In genomic region chr2:71285706-71286105, GRCh38 we compare ENCODE assay signal across 28 cellular contexts.
"Had no signal": no experiment of that assay in that cellular context is flagged by ENCODE, and none has a peak within 500 bp of the region (broad histone marks: within the 10 kb centered on the region; RNA-seq: fewer than 3 reads in every experiment).

No MANE protein-coding gene starts in this region.

- ATAC-seq: natural killer cell; psoas muscle; right cardiac atrium; sciatic nerve; stimulated activated memory B cell treated with anti-CD40 and anti-IgM and Interleukin-4, amounts not matched to agents 10 μg/mL and 1 μg/mL and 100 μg/mL, for 72 hours; stimulated activated naive CD8-positive, alpha-beta T cell treated with anti-CD3 and anti-CD28 coated beads, Interleukin-15, amount 100 ng/mL, for 72 hours; stimulated activated naive CD8-positive, alpha-beta T cell treated with anti-CD3 and anti-CD28 coated beads, Interleukin-15, Interleukin-2, amounts not matched to agents 100 U/mL and 50 U/mL, for 24 hours; upper lobe of right lung had no signal

- H3K27ac ChIP-seq: neural progenitor cell, ovary, parathyroid adenoma, skin epidermis, spleen, suprapubic skin, testis, tibial artery, transverse colon, upper lobe of right lung, uterus had no signal

- DNase-seq: natural killer cell; occipital lobe; ovary; posterior cingulate gyrus; psoas muscle; right cardiac atrium; spleen; stimulated activated CD4-positive, alpha-beta T cell treated with anti-CD3 and anti-CD28 coated beads, Interleukin-12 subunit alpha, Interleukin-12 subunit beta, amount 100 ng/mL, for 4 hours; stimulated activated CD4-positive, alpha-beta T cell treated with anti-CD3 and anti-CD28 coated beads, Interleukin-1b, Interleukin-23, amount 100 ng/mL, for 48 hours; stimulated activated CD4-positive, alpha-beta T cell treated with anti-CD3 and anti-CD28 coated beads, Interleukin-4, amount 100 ng/mL, for 1 hour; stimulated activated CD4-positive, alpha-beta T cell treated with anti-CD3 and anti-CD28 coated beads, Interleukin-4, amount 100 ng/mL, for 4 hours; stimulated activated CD8-positive, alpha-beta memory T cell treated with anti-CD3 and anti-CD28 coated beads, Interleukin-4, amount 100 ng/mL, for 48 hours; stimulated activated naive CD4-positive, alpha-beta T cell; stimulated activated naive CD8-positive, alpha-beta T cell treated with anti-CD3 and anti-CD28 coated beads, Interleukin-15, amount 100 ng/mL, for 72 hours; stimulated activated naive CD8-positive, alpha-beta T cell treated with anti-CD3 and anti-CD28 coated beads, Interleukin-15, Interleukin-2, amounts not matched to agents 100 U/mL and 50 U/mL, for 24 hours; substantia nigra; testis; tibial artery; transverse colon; upper lobe of right lung; uterus had no signal

- H3K36me3 ChIP-seq: neural progenitor cell, ovary, spleen, suprapubic skin, tibial artery, transverse colon, upper lobe of right lung, uterus had no signal

- H3K27me3 ChIP-seq: ovary, testis, tibial artery, uterus had no signal

- H3K9ac ChIP-seq: neural progenitor cell, parathyroid adenoma had no signal

- H3K4me2 ChIP-seq: neural progenitor cell, smooth muscle cell had no signal

- H2AFZ ChIP-seq: neural progenitor cell, parathyroid adenoma had no signal

- H3K4me1 ChIP-seq: neural progenitor cell, parathyroid adenoma, spleen, suprapubic skin, testis, tibial artery, transverse colon, upper lobe of right lung, uterus had no signal

- H3K9me3 ChIP-seq: ovary, psoas muscle, spleen, suprapubic skin, testis, tibial artery, transverse colon, upper lobe of right lung, uterus had no signal

- H3K4me3 ChIP-seq: neural progenitor cell, ovary, skin epidermis, smooth muscle cell, spleen, suprapubic skin, testis, tibial artery, transverse colon, upper lobe of right lung, uterus had no signal
